ENCODE assay signal across 2 cellular contexts in the genomic region with DNA sequence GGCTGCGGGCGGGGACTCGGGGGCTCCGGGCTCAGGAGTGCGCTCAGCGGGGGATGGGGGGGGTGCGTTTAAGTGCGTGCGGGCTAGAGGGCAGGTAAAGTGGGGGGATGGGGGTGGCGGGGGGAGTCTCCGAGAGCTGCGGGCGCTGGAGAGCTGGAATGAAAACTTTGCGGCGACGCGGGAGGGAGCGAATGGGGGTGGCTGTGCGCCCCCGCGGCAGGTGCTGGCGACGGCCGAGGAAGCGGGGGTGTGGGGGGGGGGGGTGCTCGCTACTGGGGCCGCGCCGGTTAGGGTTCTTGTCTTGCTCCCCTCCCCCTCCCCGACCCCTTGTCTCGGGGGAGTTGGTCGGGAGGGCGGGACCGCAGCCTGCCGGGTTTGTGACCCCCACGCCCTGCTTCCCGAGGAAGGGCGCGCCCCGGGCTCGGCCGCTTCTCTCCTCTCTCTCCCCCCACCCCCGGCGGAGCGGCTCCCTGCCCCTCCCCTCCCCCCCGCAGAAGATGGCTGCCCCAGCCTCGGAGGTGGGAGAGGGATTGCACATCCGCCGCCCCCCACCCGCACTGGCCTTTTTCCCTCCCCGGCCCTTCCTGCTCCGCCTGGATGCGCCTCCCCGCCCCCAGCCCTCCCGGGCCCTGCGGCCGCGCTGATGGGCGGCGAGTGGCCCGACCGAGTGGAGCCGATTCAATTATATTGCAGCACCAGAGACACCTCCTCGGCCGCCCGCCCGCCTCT.
TF ChIP-seq lines count a peak whose summit lies in the region.

No MANE protein-coding gene starts in this region.

TF ChIP-seq in PFSK-1, 5 proteins besides CTCF, POLR2A, EP300 and RAD21:
- TF ChIP-seq, protein P1, sequence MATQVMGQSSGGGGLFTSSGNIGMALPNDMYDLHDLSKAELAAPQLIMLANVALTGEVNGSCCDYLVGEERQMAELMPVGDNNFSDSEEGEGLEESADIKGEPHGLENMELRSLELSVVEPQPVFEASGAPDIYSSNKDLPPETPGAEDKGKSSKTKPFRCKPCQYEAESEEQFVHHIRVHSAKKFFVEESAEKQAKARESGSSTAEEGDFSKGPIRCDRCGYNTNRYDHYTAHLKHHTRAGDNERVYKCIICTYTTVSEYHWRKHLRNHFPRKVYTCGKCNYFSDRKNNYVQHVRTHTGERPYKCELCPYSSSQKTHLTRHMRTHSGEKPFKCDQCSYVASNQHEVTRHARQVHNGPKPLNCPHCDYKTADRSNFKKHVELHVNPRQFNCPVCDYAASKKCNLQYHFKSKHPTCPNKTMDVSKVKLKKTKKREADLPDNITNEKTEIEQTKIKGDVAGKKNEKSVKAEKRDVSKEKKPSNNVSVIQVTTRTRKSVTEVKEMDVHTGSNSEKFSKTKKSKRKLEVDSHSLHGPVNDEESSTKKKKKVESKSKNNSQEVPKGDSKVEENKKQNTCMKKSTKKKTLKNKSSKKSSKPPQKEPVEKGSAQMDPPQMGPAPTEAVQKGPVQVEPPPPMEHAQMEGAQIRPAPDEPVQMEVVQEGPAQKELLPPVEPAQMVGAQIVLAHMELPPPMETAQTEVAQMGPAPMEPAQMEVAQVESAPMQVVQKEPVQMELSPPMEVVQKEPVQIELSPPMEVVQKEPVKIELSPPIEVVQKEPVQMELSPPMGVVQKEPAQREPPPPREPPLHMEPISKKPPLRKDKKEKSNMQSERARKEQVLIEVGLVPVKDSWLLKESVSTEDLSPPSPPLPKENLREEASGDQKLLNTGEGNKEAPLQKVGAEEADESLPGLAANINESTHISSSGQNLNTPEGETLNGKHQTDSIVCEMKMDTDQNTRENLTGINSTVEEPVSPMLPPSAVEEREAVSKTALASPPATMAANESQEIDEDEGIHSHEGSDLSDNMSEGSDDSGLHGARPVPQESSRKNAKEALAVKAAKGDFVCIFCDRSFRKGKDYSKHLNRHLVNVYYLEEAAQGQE (IDR thresholded peaks at IDR 0.05; ENCODE audit: insufficient read depth in 1 of 2, low read depth in 2 of 2, low read length in 2 of 2), result no peak
- TF ChIP-seq POLR2AphosphoS5 (IDR thresholded peaks at IDR 0.05; ENCODE audit: low read depth, low read length) (peak; percentile 33; the same call in 1 of the 2 replicates), FOXP2 (optimal IDR thresholded peaks at IDR 0.05; ENCODE audit: borderline replicate concordance, extremely low read depth, extremely low read length, insufficient read depth) (no peak), TAF1 (IDR thresholded peaks at IDR 0.05; ENCODE audit: borderline replicate concordance, insufficient read depth, low read length) (no peak), SIN3A (IDR thresholded peaks at IDR 0.05; ENCODE audit: borderline replicate concordance, insufficient read depth, low read length) (no peak)

TF ChIP-seq in HepG2, 621 proteins besides CTCF, POLR2A, EP300 and RAD21 (continued from another document and continues in another):
- TF ChIP-seq, protein P2, sequence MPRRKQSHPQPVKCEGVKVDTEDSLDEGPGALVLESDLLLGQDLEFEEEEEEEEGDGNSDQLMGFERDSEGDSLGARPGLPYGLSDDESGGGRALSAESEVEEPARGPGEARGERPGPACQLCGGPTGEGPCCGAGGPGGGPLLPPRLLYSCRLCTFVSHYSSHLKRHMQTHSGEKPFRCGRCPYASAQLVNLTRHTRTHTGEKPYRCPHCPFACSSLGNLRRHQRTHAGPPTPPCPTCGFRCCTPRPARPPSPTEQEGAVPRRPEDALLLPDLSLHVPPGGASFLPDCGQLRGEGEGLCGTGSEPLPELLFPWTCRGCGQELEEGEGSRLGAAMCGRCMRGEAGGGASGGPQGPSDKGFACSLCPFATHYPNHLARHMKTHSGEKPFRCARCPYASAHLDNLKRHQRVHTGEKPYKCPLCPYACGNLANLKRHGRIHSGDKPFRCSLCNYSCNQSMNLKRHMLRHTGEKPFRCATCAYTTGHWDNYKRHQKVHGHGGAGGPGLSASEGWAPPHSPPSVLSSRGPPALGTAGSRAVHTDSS (CRISPR knock-in tag; conservative IDR thresholded peaks at IDR 0.05), result no peak
- TF ChIP-seq ZNF224 (CRISPR knock-in tag; IDR thresholded peaks at IDR 0.05) (0 out of 2 replicates have a peak, but pooled peaks have one; percentile 23), SNAI1 (CRISPR knock-in tag; IDR thresholded peaks at IDR 0.05; ENCODE audit: borderline replicate concordance) (0 out of 2 replicates have a peak, but pooled peaks have one; percentile 6), CCAR2 (optimal IDR thresholded peaks at IDR 0.05; ENCODE audit: low read depth, low read length) (no peak), ZNF530 (CRISPR knock-in tag; IDR thresholded peaks at IDR 0.05; ENCODE audit: low read depth) (no peak), MAZ (IDR thresholded peaks at IDR 0.05; ENCODE audit: borderline replicate concordance, low read depth, low read length) (peak; percentile 32), MAZ (CRISPR knock-in tag; IDR thresholded peaks at IDR 0.05; ENCODE audit: low read depth) (no peak), SP5 (CRISPR knock-in tag; IDR thresholded peaks at IDR 0.05; ENCODE audit: borderline replicate concordance, low read depth) (0 out of 2 replicates have a peak, but pooled peaks have one; percentile 10), ZNF383 (CRISPR knock-in tag; IDR thresholded peaks at IDR 0.05; ENCODE audit: borderline replicate concordance) (no peak), ZNF329 (CRISPR knock-in tag; IDR thresholded peaks at IDR 0.05; ENCODE audit: low read depth) (no peak), ZNF230 (CRISPR knock-in tag; IDR thresholded peaks at IDR 0.05) (no peak), SOX13 (IDR thresholded peaks at IDR 0.05) (no peak), SOX13 (CRISPR knock-in tag; conservative IDR thresholded peaks at IDR 0.05 in 1 of 2, IDR thresholded peaks at IDR 0.05 in 1 of 2) (0 out of 4 replicates have a peak, but pooled peaks of 1 of the 2 experiments have one; percentile 5), ZNF558 (CRISPR knock-in tag; IDR thresholded peaks at IDR 0.05; ENCODE audit: borderline replicate concordance) (0 out of 2 replicates have a peak, but pooled peaks have one; percentile 11)
- TF ChIP-seq, protein P3, sequence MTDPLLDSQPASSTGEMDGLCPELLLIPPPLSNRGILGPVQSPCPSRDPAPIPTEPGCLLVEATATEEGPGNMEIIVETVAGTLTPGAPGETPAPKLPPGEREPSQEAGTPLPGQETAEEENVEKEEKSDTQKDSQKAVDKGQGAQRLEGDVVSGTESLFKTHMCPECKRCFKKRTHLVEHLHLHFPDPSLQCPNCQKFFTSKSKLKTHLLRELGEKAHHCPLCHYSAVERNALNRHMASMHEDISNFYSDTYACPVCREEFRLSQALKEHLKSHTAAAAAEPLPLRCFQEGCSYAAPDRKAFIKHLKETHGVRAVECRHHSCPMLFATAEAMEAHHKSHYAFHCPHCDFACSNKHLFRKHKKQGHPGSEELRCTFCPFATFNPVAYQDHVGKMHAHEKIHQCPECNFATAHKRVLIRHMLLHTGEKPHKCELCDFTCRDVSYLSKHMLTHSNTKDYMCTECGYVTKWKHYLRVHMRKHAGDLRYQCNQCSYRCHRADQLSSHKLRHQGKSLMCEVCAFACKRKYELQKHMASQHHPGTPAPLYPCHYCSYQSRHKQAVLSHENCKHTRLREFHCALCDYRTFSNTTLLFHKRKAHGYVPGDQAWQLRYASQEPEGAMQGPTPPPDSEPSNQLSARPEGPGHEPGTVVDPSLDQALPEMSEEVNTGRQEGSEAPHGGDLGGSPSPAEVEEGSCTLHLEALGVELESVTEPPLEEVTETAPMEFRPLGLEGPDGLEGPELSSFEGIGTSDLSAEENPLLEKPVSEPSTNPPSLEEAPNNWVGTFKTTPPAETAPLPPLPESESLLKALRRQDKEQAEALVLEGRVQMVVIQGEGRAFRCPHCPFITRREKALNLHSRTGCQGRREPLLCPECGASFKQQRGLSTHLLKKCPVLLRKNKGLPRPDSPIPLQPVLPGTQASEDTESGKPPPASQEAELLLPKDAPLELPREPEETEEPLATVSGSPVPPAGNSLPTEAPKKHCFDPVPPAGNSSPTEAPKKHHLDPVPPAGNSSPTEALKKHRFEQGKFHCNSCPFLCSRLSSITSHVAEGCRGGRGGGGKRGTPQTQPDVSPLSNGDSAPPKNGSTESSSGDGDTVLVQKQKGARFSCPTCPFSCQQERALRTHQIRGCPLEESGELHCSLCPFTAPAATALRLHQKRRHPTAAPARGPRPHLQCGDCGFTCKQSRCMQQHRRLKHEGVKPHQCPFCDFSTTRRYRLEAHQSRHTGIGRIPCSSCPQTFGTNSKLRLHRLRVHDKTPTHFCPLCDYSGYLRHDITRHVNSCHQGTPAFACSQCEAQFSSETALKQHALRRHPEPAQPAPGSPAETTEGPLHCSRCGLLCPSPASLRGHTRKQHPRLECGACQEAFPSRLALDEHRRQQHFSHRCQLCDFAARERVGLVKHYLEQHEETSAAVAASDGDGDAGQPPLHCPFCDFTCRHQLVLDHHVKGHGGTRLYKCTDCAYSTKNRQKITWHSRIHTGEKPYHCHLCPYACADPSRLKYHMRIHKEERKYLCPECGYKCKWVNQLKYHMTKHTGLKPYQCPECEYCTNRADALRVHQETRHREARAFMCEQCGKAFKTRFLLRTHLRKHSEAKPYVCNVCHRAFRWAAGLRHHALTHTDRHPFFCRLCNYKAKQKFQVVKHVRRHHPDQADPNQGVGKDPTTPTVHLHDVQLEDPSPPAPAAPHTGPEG (CRISPR knock-in tag; IDR thresholded peaks at IDR 0.05), result peak; percentile 97
- TF ChIP-seq, protein P4, sequence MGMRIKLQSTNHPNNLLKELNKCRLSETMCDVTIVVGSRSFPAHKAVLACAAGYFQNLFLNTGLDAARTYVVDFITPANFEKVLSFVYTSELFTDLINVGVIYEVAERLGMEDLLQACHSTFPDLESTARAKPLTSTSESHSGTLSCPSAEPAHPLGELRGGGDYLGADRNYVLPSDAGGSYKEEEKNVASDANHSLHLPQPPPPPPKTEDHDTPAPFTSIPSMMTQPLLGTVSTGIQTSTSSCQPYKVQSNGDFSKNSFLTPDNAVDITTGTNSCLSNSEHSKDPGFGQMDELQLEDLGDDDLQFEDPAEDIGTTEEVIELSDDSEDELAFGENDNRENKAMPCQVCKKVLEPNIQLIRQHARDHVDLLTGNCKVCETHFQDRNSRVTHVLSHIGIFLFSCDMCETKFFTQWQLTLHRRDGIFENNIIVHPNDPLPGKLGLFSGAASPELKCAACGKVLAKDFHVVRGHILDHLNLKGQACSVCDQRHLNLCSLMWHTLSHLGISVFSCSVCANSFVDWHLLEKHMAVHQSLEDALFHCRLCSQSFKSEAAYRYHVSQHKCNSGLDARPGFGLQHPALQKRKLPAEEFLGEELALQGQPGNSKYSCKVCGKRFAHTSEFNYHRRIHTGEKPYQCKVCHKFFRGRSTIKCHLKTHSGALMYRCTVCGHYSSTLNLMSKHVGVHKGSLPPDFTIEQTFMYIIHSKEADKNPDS (CRISPR knock-in tag; IDR thresholded peaks at IDR 0.05), result 0 out of 2 replicates have a peak, but pooled peaks have one; percentile 57
- TF ChIP-seq, protein P5, sequence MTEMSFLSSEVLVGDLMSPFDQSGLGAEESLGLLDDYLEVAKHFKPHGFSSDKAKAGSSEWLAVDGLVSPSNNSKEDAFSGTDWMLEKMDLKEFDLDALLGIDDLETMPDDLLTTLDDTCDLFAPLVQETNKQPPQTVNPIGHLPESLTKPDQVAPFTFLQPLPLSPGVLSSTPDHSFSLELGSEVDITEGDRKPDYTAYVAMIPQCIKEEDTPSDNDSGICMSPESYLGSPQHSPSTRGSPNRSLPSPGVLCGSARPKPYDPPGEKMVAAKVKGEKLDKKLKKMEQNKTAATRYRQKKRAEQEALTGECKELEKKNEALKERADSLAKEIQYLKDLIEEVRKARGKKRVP (CRISPR knock-in tag; IDR thresholded peaks at IDR 0.05), result 0 out of 4 replicates have a peak, but pooled peaks of 1 of the 2 experiments have one; percentile 27
- TF ChIP-seq, protein P6, sequence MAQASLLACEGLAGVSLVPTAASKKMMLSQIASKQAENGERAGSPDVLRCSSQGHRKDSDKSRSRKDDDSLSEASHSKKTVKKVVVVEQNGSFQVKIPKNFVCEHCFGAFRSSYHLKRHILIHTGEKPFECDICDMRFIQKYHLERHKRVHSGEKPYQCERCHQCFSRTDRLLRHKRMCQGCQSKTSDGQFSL (CRISPR knock-in tag; IDR thresholded peaks at IDR 0.05), result peak; percentile 68; the same call in 1 of the 2 replicates
- TF ChIP-seq, protein P7, sequence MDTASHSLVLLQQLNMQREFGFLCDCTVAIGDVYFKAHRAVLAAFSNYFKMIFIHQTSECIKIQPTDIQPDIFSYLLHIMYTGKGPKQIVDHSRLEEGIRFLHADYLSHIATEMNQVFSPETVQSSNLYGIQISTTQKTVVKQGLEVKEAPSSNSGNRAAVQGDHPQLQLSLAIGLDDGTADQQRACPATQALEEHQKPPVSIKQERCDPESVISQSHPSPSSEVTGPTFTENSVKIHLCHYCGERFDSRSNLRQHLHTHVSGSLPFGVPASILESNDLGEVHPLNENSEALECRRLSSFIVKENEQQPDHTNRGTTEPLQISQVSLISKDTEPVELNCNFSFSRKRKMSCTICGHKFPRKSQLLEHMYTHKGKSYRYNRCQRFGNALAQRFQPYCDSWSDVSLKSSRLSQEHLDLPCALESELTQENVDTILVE (CRISPR knock-in tag; IDR thresholded peaks at IDR 0.05), result no peak
- TF ChIP-seq, protein P8, sequence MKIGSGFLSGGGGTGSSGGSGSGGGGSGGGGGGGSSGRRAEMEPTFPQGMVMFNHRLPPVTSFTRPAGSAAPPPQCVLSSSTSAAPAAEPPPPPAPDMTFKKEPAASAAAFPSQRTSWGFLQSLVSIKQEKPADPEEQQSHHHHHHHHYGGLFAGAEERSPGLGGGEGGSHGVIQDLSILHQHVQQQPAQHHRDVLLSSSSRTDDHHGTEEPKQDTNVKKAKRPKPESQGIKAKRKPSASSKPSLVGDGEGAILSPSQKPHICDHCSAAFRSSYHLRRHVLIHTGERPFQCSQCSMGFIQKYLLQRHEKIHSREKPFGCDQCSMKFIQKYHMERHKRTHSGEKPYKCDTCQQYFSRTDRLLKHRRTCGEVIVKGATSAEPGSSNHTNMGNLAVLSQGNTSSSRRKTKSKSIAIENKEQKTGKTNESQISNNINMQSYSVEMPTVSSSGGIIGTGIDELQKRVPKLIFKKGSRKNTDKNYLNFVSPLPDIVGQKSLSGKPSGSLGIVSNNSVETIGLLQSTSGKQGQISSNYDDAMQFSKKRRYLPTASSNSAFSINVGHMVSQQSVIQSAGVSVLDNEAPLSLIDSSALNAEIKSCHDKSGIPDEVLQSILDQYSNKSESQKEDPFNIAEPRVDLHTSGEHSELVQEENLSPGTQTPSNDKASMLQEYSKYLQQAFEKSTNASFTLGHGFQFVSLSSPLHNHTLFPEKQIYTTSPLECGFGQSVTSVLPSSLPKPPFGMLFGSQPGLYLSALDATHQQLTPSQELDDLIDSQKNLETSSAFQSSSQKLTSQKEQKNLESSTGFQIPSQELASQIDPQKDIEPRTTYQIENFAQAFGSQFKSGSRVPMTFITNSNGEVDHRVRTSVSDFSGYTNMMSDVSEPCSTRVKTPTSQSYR (CRISPR knock-in tag; IDR thresholded peaks at IDR 0.05; ENCODE audit: borderline replicate concordance), result peak; percentile 64; the same call in 1 of the 2 replicates
- TF ChIP-seq, protein P9, sequence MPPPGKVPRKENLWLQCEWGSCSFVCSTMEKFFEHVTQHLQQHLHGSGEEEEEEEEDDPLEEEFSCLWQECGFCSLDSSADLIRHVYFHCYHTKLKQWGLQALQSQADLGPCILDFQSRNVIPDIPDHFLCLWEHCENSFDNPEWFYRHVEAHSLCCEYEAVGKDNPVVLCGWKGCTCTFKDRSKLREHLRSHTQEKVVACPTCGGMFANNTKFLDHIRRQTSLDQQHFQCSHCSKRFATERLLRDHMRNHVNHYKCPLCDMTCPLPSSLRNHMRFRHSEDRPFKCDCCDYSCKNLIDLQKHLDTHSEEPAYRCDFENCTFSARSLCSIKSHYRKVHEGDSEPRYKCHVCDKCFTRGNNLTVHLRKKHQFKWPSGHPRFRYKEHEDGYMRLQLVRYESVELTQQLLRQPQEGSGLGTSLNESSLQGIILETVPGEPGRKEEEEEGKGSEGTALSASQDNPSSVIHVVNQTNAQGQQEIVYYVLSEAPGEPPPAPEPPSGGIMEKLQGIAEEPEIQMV (CRISPR knock-in tag; IDR thresholded peaks at IDR 0.05; ENCODE audit: low read depth), result 0 out of 2 replicates have a peak, but pooled peaks have one; percentile 3
